In genomic region chr14:103688441-103688840, GRCh38 we compare ENCODE assay signal across 2 cellular contexts.
TF ChIP-seq lines count a peak whose summit lies in the region.

No MANE protein-coding gene starts in this region.

TF ChIP-seq in IMR-90, 13 proteins besides CTCF, POLR2A, EP300 and RAD21:
- TF ChIP-seq SMC3 (IDR thresholded peaks at IDR 0.05; ENCODE audit: low read depth, low read length): no peak
- TF ChIP-seq NFE2L2 (IDR thresholded peaks at IDR 0.05; ENCODE audit: low read depth, low read length): no peak
- no peak for TF ChIP-seq CHD1 (IDR thresholded peaks at IDR 0.05; ENCODE audit: low read depth, low read length)
- TF ChIP-seq, protein P1, sequence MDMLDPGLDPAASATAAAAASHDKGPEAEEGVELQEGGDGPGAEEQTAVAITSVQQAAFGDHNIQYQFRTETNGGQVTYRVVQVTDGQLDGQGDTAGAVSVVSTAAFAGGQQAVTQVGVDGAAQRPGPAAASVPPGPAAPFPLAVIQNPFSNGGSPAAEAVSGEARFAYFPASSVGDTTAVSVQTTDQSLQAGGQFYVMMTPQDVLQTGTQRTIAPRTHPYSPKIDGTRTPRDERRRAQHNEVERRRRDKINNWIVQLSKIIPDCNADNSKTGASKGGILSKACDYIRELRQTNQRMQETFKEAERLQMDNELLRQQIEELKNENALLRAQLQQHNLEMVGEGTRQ (IDR thresholded peaks at IDR 0.05; ENCODE audit: low read depth, low read length): no peak
- no peak for TF ChIP-seq MXI1 (IDR thresholded peaks at IDR 0.05; ENCODE audit: borderline replicate concordance, low read depth, low read length)
- no peak for TF ChIP-seq RFX5 (IDR thresholded peaks at IDR 0.05; ENCODE audit: low read depth, low read length)
- TF ChIP-seq MAZ (IDR thresholded peaks at IDR 0.05; ENCODE audit: borderline replicate concordance, low read depth, low read length): no peak
- no peak for TF ChIP-seq FOS (IDR thresholded peaks at IDR 0.05; ENCODE audit: low read depth, low read length)
- TF ChIP-seq CEBPB (IDR thresholded peaks at IDR 0.05; ENCODE audit: low read depth, low read length): no peak

TF ChIP-seq in GM12878, 131 proteins besides CTCF, POLR2A, EP300 and RAD21:
- no peak for TF ChIP-seq YY1 (IDR thresholded peaks at IDR 0.05; ENCODE audit: low read depth, low read length)
- TF ChIP-seq CEBPB (IDR thresholded peaks at IDR 0.05; ENCODE audit: borderline replicate concordance in 1 of 2, low read depth in 2 of 2, low read length in 2 of 2): no peak
- TF ChIP-seq NFYA (IDR thresholded peaks at IDR 0.05; ENCODE audit: borderline replicate concordance, low read depth, low read length): no peak
- TF ChIP-seq IKZF1 (conservative IDR thresholded peaks at IDR 0.05): no peak
- TF ChIP-seq IRF4 (IDR thresholded peaks at IDR 0.05; ENCODE audit: low read depth, low read length): no peak
- TF ChIP-seq, protein P2, sequence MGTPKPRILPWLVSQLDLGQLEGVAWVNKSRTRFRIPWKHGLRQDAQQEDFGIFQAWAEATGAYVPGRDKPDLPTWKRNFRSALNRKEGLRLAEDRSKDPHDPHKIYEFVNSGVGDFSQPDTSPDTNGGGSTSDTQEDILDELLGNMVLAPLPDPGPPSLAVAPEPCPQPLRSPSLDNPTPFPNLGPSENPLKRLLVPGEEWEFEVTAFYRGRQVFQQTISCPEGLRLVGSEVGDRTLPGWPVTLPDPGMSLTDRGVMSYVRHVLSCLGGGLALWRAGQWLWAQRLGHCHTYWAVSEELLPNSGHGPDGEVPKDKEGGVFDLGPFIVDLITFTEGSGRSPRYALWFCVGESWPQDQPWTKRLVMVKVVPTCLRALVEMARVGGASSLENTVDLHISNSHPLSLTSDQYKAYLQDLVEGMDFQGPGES (IDR thresholded peaks at IDR 0.05): no peak
- TF ChIP-seq RFX5 (IDR thresholded peaks at IDR 0.05; ENCODE audit: low read depth, low read length): no peak
- TF ChIP-seq, protein P3, sequence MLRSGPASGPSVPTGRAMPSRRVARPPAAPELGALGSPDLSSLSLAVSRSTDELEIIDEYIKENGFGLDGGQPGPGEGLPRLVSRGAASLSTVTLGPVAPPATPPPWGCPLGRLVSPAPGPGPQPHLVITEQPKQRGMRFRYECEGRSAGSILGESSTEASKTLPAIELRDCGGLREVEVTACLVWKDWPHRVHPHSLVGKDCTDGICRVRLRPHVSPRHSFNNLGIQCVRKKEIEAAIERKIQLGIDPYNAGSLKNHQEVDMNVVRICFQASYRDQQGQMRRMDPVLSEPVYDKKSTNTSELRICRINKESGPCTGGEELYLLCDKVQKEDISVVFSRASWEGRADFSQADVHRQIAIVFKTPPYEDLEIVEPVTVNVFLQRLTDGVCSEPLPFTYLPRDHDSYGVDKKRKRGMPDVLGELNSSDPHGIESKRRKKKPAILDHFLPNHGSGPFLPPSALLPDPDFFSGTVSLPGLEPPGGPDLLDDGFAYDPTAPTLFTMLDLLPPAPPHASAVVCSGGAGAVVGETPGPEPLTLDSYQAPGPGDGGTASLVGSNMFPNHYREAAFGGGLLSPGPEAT (IDR thresholded peaks at IDR 0.05; ENCODE audit: low read depth): no peak
- TF ChIP-seq ZBTB40 (IDR thresholded peaks at IDR 0.05; ENCODE audit: borderline replicate concordance): no peak
- TF ChIP-seq POLR2AphosphoS5 (IDR thresholded peaks at IDR 0.05; ENCODE audit: low read length): no peak
- no peak for TF ChIP-seq JUND (IDR thresholded peaks at IDR 0.05; ENCODE audit: low read depth, low read length)
- TF ChIP-seq TAF1 (IDR thresholded peaks at IDR 0.05; ENCODE audit: borderline replicate concordance, low read depth, low read length): no peak
- no peak for TF ChIP-seq PAX5 (IDR thresholded peaks at IDR 0.05; ENCODE audit: borderline replicate concordance, low read depth, low read length)
- no peak for TF ChIP-seq MAX (IDR thresholded peaks at IDR 0.05; ENCODE audit: low read depth, low read length)
- TF ChIP-seq EED (IDR thresholded peaks at IDR 0.05; ENCODE audit: low read depth): no peak
- no peak for TF ChIP-seq PML (IDR thresholded peaks at IDR 0.05; ENCODE audit: low read length)
- no peak for TF ChIP-seq ZBTB11 (CRISPR knock-in tag; IDR thresholded peaks at IDR 0.05)
- TF ChIP-seq ASH2L (IDR thresholded peaks at IDR 0.05; ENCODE audit: borderline replicate concordance, low read depth): no peak
- TF ChIP-seq ESRRA (IDR thresholded peaks at IDR 0.05; ENCODE audit: low read length): no peak
- TF ChIP-seq SP1 (IDR thresholded peaks at IDR 0.05; ENCODE audit: low read depth, low read length): no peak
